8 cellular contexts compared by ENCODE assay signal in the genomic region with DNA sequence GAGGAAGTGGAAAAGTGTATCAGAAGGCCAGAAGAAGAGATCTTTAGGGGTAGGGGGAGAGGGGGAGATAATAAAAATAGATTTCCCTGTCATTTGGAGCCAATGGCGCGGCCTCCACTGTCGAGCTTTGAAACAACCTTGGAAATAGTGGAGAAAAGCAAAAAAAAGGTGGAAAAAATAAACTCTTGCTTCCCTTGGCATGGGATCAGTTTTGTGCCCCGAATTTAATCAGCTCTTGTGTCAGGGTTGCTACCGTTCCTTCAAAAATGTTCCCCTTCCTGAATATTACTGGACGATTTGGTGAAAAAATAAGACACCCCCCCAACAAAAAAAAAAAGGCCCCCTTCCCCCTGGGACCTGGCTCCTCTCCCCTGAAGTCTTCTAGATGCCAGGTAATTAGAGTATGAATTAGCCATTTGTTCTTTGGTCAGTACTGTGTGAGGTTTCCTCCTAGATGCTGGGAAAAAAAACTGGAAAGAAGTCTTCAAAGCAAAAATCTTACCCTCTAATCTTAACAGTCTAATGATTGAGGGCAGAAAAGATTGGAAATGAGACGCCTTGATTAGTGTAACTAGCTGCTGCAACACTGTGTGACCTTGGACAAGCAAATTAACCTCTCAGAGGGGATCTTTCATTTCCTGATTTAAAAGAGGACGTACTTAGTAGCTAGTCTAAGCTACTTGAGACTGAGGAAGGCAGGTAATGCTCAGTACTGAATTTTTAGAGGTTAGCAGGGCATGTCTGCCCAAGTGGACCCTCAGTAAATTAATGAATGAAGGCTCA. TPM values are rescaled to one million over a fixed set of nuclear protein-coding genes. Genes with fewer than 3 reads are reported as not detected.
DNase-seq lines count a peak whose midpoint lies in the region; ATAC-seq and TF ChIP-seq lines count a peak whose summit lies in the region.

No MANE protein-coding gene starts in this region.

- no peak for TF ChIP-seq CTCF in Caco-2 (IDR thresholded peaks at IDR 0.05; ENCODE audit: insufficient read depth in 1 of 2, low read depth in 1 of 2, low read length in 1 of 2, severe bottlenecking in 1 of 2, unreplicated experiment in 1 of 2)
- TF ChIP-seq CTCF in PC-9 (conservative IDR thresholded peaks at IDR 0.05): 0 out of 2 replicates have a peak, but pooled peaks have one; percentile 0
- TF ChIP-seq CTCF in lower leg skin (IDR thresholded peaks at IDR 0.05): no peak
- peak in 2 of 5 experiments; percentile 1 to 6 for TF ChIP-seq CTCF in transverse colon (IDR thresholded peaks at IDR 0.05)

- no peaks in the 10 kb centered on the region for H3K27me3 Mint-ChIP-seq in Caco-2 (ENCODE audit: insufficient read depth, unreplicated experiment)

- H3K4me3 Mint-ChIP-seq in Caco-2 (ENCODE audit: unreplicated experiment): peak overlapping the region; percentile 80

- H3K27ac ChIP-seq in PC-9 (peak overlapping the region; percentile 76), caudate nucleus (ENCODE audit: low read depth, low read length) (peak overlapping the region; percentile 99), transverse colon (peak overlapping the region; percentile 96 to 99 (median 98))

- H3K4me3 ChIP-seq in Caco-2 (ENCODE audit: low read depth, low read length) (peak overlapping the region; percentile 49), PC-9 (peak overlapping the region; percentile 94), lower leg skin (ENCODE audit: low read depth, poor library complexity, severe bottlenecking) (peak overlapping the region; percentile 34), transverse colon (peak overlapping the region; percentile 52 to 80 (median 64))

- H3K4me2 ChIP-seq in PC-9: peak overlapping the region; percentile 86

- POLR2A ChIA-PET in Caco-2 (lab: Charles Lee): interaction anchor here (0.5 to 3.0 kb wide), 71 partner anchors 8 to 1750 kb away, joined by 3 to 161 read pairs (median 5); a partner anchor contains a TSS
- POLR2A ChIA-PET in PC-9 (lab: Charles Lee; ENCODE audit: unreplicated experiment): interaction anchor here (0.6 to 1.8 kb wide), 24 partner anchors 8 to 918 kb away, joined by 3 to 65 read pairs (median 5); a partner anchor contains a TSS

- H3K9me3 Mint-ChIP-seq in Caco-2 (ENCODE audit: unreplicated experiment): no peaks in the 10 kb centered on the region

- H3K4me1 Mint-ChIP-seq in Caco-2 (ENCODE audit: low read depth, unreplicated experiment): peaks cover 34% of the 10 kb centered on the region

- peaks cover 10% of the 10 kb centered on the region for H3K36me3 ChIP-seq in Caco-2 (ENCODE audit: control insufficient read depth, insufficient read depth, low read length)
- peaks cover 32% of the 10 kb centered on the region for H3K36me3 ChIP-seq in PC-9 (ENCODE audit: low read depth)
- H3K36me3 ChIP-seq in transverse colon: peaks cover 0 to 23% (median 11%) of the 10 kb centered on the region in 4 donors

- peaks cover 53% of the 10 kb centered on the region for H3K36me3 Mint-ChIP-seq in Caco-2 (ENCODE audit: insufficient read depth, unreplicated experiment)

- H3K79me2 ChIP-seq in PC-9 (ENCODE audit: low read depth): peaks cover 54% of the 10 kb centered on the region

- H4K20me1 ChIP-seq in PC-9 (ENCODE audit: insufficient read depth): peaks cover 34% of the 10 kb centered on the region

- H3K27ac Mint-ChIP-seq in Caco-2 (ENCODE audit: unreplicated experiment): peak overlapping the region; percentile 96

- no peaks in the 10 kb centered on the region for H3K9me2 ChIP-seq in PC-9 (ENCODE audit: insufficient read depth)

- CTCF ChIA-PET in Caco-2 (lab: Charles Lee): interaction anchor here (0.6 to 3.1 kb wide), 21 partner anchors 8 to 395 kb away, joined by 3 to 33 read pairs (median 5); a partner anchor contains a TSS
- CTCF ChIA-PET in PC-9 (lab: Charles Lee): interaction anchor here (0.6 to 2.0 kb wide), 7 partner anchors 13 to 885 kb away, joined by 3 to 10 read pairs (median 5); a partner anchor contains a TSS

- peak overlapping the region; percentile 77 for H2AFZ ChIP-seq in PC-9

- ATAC-seq in HG02678 (IDR thresholded peaks at IDR 0.05; ENCODE audit: unreplicated experiment): peak; percentile 25

- H3K27me3 ChIP-seq in Caco-2 (replicated peaks; ENCODE audit: control insufficient read depth, insufficient read depth, low read length) (no peaks in the 10 kb centered on the region), PC-9 (ENCODE audit: insufficient read depth, low read depth) (no peaks in the 10 kb centered on the region), transverse colon (no peaks in the 10 kb centered on the region)

- intact Hi-C loops in Caco-2 (cut with micrococcal nuclease; ENCODE audit: unreplicated experiment): loop anchor here (1.0 to 5.0 kb wide), 6 partner anchors 28 to 344 kb away; a partner anchor contains a TSS
- intact Hi-C loops in PC-9 (cut with micrococcal nuclease; ENCODE audit: unreplicated experiment): loop anchor here (1.0 to 5.0 kb wide), 4 partner anchors 29 to 211 kb away; a partner anchor contains a TSS
- intact Hi-C loops in lower leg skin (cut with DNase I; ENCODE audit: low total_unique reads): no loop called here
- intact Hi-C loops in transverse colon (cut with DNase I; ENCODE audit: low total_unique reads): loop anchor here (10.0 kb wide), 1 partner anchor 132 kb away; no protein-coding TSS in a partner anchor

- TSS peak; percentile 95 for BruUV-seq in Caco-2 (replicated peaks; lab: Mats Ljungman, UMichigan)
- TSS peak; percentile 96 for BruUV-seq in PC-9 (replicated peaks; lab: Mats Ljungman, UMichigan)

- WGBS in lower leg skin, 2 donors: 1 to 3% methylated on average over 8 of the region's 8 CpGs
- WGBS in transverse colon (ENCODE audit: low coverage in 1 of 2), 2 donors: 0 to 1% methylated on average over 5 to 8 of the region's 8 CpGs

- in situ Hi-C loops in transverse colon (cut with MboI; ENCODE audit: low pct_ligation_motif_present in 1 of 4, low pct_unique_long_range_greater_than_20kb in 1 of 4, low sequenced_read_pairs in 3 of 4): no loop called here

- TF ChIP-seq POLR2A in lower leg skin (IDR thresholded peaks at IDR 0.05): no peak
- no peak for TF ChIP-seq POLR2A in transverse colon (IDR thresholded peaks at IDR 0.05)

- no peaks in the 10 kb centered on the region for H3K9me3 ChIP-seq in Caco-2
- H3K9me3 ChIP-seq in PC-9 (ENCODE audit: insufficient read depth, low read depth): no peaks in the 10 kb centered on the region
- no peaks in the 10 kb centered on the region for H3K9me3 ChIP-seq in transverse colon

- H3F3A ChIP-seq in PC-9 (ENCODE audit: insufficient read depth, low read depth): peaks cover 36% of the 10 kb centered on the region

- no peak for TF ChIP-seq EP300 in transverse colon (IDR thresholded peaks at IDR 0.05; ENCODE audit: low read depth)

- H3K4me1 ChIP-seq in Caco-2 (peaks cover 31% of the 10 kb centered on the region), PC-9 (replicated peaks; ENCODE audit: insufficient read depth) (peaks cover 30% of the 10 kb centered on the region), transverse colon (peaks cover 13 to 39% (median 28%) of the 10 kb centered on the region in 4 donors)

- no peak for DNase-seq in Caco-2
- DNase-seq in PC-9: no peak
- peak in 2 of 61 donors; percentile 30 to 37 for DNase-seq in caudate nucleus (lab: John Stamatoyannopoulos, UW)
- DNase-seq in lower leg skin (ENCODE audit: low spot score in 2 of 2): no peak
- DNase-seq in transverse colon: no peak
- DNase-seq in activated CD4-positive, alpha-beta T cell treated with anti-CD3 and anti-CD28 coated beads for 4 hours: no peak
- no peak for DNase-seq in activated gamma-delta T cell treated with Interleukin-2 at 50 U/mL for 16 hours

RNA-seq across cellular contexts. Expression of a gene that starts 0.9 kb away (rescaled TPM):
- total RNA-seq in Caco-2 (2022) (750 and 777 TPM in 2 replicates), PC-9 (2021) (354 and 379 TPM in 2 replicates), lower leg skin (100 to 1,000 TPM; 165 to 303 (median 188) TPM), transverse colon (100 to 1,000 TPM; 264 to 721 (median 416) TPM)

RNA-seq across cellular contexts. Expression of a gene that starts 28.9 kb away (rescaled TPM):
- 101 and 109 TPM in 2 replicates for total RNA-seq in Caco-2 (2022)
- total RNA-seq in PC-9 (2021): 59.8 and 60.2 TPM in 2 replicates
- total RNA-seq in lower leg skin: 10 to 100 TPM; 30.5 to 53.3 (median 33.4) TPM
- 10 to 100 TPM; 20.6 to 88.6 (median 43.1) TPM for total RNA-seq in transverse colon

RNA-seq across cellular contexts. Expression of a gene that starts 43.7 kb away (rescaled TPM):
- 354 and 357 TPM in 2 replicates for total RNA-seq in Caco-2 (2022)
- 175 and 271 TPM in 2 replicates for total RNA-seq in PC-9 (2021)
- 100 to 1,000 TPM in 3 of 4 donors, 10 to 100 TPM in 1; 57.4 to 242 (median 150) TPM for total RNA-seq in lower leg skin
- total RNA-seq in transverse colon: 100 to 1,000 TPM; 114 to 416 (median 182) TPM

RNA-seq across cellular contexts. Expression of a gene that starts 43.8 kb away (rescaled TPM):
- total RNA-seq in Caco-2 (2022) (69.8 and 77.1 TPM in 2 replicates), PC-9 (2021) (56.9 and 65.0 TPM in 2 replicates), lower leg skin (10 to 100 TPM; 39.6 to 48.4 (median 44.0) TPM), transverse colon (10 to 100 TPM; 28.4 to 54.1 (median 42.0) TPM)

Comparison
In these comparisons a context has a peak if more than half of its experiments do, and no peak if none do; other contexts are left out.
1. H3K4me3 ChIP-seq: peak in every context shown above with its lines; median percentile 94 in PC-9; 64 in transverse colon; 49 in Caco-2; 34 in lower leg skin.